25 cellular contexts compared by ENCODE assay signal in genomic region chr1:3707939-3708328, GRCh38. TPM values are rescaled to one million over a fixed set of nuclear protein-coding genes. Genes with fewer than 3 reads are reported as not detected.
DNase-seq lines count a peak whose midpoint lies in the region; TF ChIP-seq lines count a peak whose summit lies in the region.
"Had no signal": no experiment of that assay in that cellular context is flagged by ENCODE, and none has a peak within 500 bp of the region (broad histone marks: within the 10 kb centered on the region; RNA-seq: fewer than 3 reads in every experiment).

No MANE protein-coding gene starts in this region.

- H2AFZ ChIP-seq in mammary epithelial cell (ENCODE audit: low read depth, low read length): peak overlapping the region; percentile 12

- H4K20me1 ChIP-seq in mammary epithelial cell (ENCODE audit: insufficient read depth, low read length): no peaks in the 10 kb centered on the region

- in situ Hi-C loops in mammary epithelial cell (cut with MboI; ENCODE audit: low sequenced_read_pairs in 2 of 2): no loop called here

- WGBS in mammary epithelial cell (ENCODE audit: low coverage, missing lambda C conversion rate): 42% methylated on average over 4 of the region's 11 CpGs

- no peak overlapping the region for H3K4me3 Mint-ChIP-seq in activated naive CD4-positive, alpha-beta T cell treated with anti-CD3 and anti-CD28 coated beads, Interleukin-2, amount 10 ng/mL, durations not matched to agents 7 days and 5 days
- H3K4me3 Mint-ChIP-seq: CD4-positive, alpha-beta memory T cell had no signal

- H3K79me2 ChIP-seq in mammary epithelial cell (ENCODE audit: insufficient read depth, low read length): no peaks in the 10 kb centered on the region

- H3K36me3 ChIP-seq in HUES48 (ENCODE audit: control insufficient read depth, insufficient read depth, low read length) (no peaks in the 10 kb centered on the region), mammary epithelial cell (ENCODE audit: insufficient read depth, low read length) (no peaks in the 10 kb centered on the region), iPS-20b (ENCODE audit: insufficient read depth, low read depth, low read length) (no peaks in the 10 kb centered on the region)

- peak overlapping the region; percentile 71 for H3K4me2 ChIP-seq in mammary epithelial cell (ENCODE audit: insufficient read depth, low read depth, low read length)
- H3K4me2 ChIP-seq: A549, SK-N-SH had no signal

- H3K4me1 Mint-ChIP-seq in activated naive CD4-positive, alpha-beta T cell treated with anti-CD3 and anti-CD28 coated beads, Interleukin-2, amount 10 ng/mL, durations not matched to agents 7 days and 5 days: peaks cover 5% of the 10 kb centered on the region

- DNase-seq in mammary epithelial cell (no peak), NCI-H2227 treated with DMSO at 0.1 percent for 48 hours (lab: John Stamatoyannopoulos, UW) (no peak), NCI-H69 (lab: John Stamatoyannopoulos, UW) (no peak)
- no peak for DNase-seq in activated naive CD4-positive, alpha-beta T cell treated with anti-CD3 and anti-CD28 coated beads, Interleukin-2, amount 10 ng/mL, durations not matched to agents 7 days and 5 days
- DNase-seq: CD4-positive, alpha-beta memory T cell; DMS153; IMR-90; NCI-H1048; NCI-H1436 treated with DMSO at 0.1 percent for 48 hours; NCI-H2081 treated with DMSO at 0.1 percent for 48 hours; NCI-H748 treated with DMSO at 0.1 percent for 48 hours; NK-92 treated with Interleukin-12 subunit alpha and Interleukin-12 subunit beta, amount 100 ng/mL, for 24 hours; SHP77 treated with DMSO at 0.1 percent for 48 hours; SK-N-SH had no signal

- TF ChIP-seq CTCF in mammary epithelial cell (conservative IDR thresholded peaks at IDR 0.05 in 1 of 2, IDR thresholded peaks at IDR 0.05 in 1 of 2; ENCODE audit: extremely low read depth in 1 of 2, insufficient read depth in 1 of 2, low read depth in 1 of 2, low read length in 2 of 2): no peak

- dilution Hi-C loops in mammary epithelial cell (cut with HindIII; ENCODE audit: low sequenced_read_pairs): no loop called here

- H3K4me1 ChIP-seq in HUES48 (ENCODE audit: control insufficient read depth, insufficient read depth, low read length) (peaks cover 15% of the 10 kb centered on the region; the same call in 1 of the 2 replicates), mammary epithelial cell (ENCODE audit: insufficient read depth, low read length) (peaks cover 67% of the 10 kb centered on the region), iPS-20b (ENCODE audit: insufficient read depth, low read length) (peaks cover 7% of the 10 kb centered on the region; the same call in 1 of the 2 replicates)
- H3K4me1 ChIP-seq: A549 had no signal

- H3K27ac ChIP-seq in HUES48 (ENCODE audit: low read depth, low read length) (no peak overlapping the region), mammary epithelial cell (ENCODE audit: insufficient read depth, low read depth, low read length) (no peak overlapping the region), iPS-20b (ENCODE audit: low read length) (no peak overlapping the region), skin epidermis (peak overlapping the region in 9 of 21 experiments; percentile 13 to 84 (median 35))
- H3K27ac ChIP-seq: A549 had no signal

- BruUV-seq in mammary epithelial cell (replicated peaks; lab: Mats Ljungman, UMichigan): no TSS peak

- H3K36me3 Mint-ChIP-seq in activated naive CD4-positive, alpha-beta T cell treated with anti-CD3 and anti-CD28 coated beads, Interleukin-2, amount 10 ng/mL, durations not matched to agents 7 days and 5 days: no peaks in the 10 kb centered on the region
- H3K36me3 Mint-ChIP-seq: CD4-positive, alpha-beta memory T cell had no signal

- H3K9ac ChIP-seq in HUES48 (ENCODE audit: low read depth, low read length) (no peak overlapping the region), mammary epithelial cell (ENCODE audit: insufficient read depth, low read length) (no peak overlapping the region), iPS-20b (ENCODE audit: low read depth, low read length) (no peak overlapping the region)
- H3K9ac ChIP-seq: SK-N-SH had no signal

- H3K27me3 ChIP-seq in HUES48 (ENCODE audit: control insufficient read depth, insufficient read depth, low read length) (peaks cover 3% of the 10 kb centered on the region; the same call in 1 of the 2 replicates), mammary epithelial cell (ENCODE audit: insufficient read depth, low read length) (no peaks in the 10 kb centered on the region), iPS-20b (ENCODE audit: insufficient read depth, low read length) (peaks cover 30% of the 10 kb centered on the region)

- H3K9me3 ChIP-seq in HUES48 (ENCODE audit: control insufficient read depth, insufficient read depth, low read length): no peaks in the 10 kb centered on the region
- H3K9me3 ChIP-seq in mammary epithelial cell (replicated peaks; ENCODE audit: insufficient read depth, low read length): no peaks in the 10 kb centered on the region
- H3K9me3 ChIP-seq in iPS-20b (ENCODE audit: insufficient read depth, low read depth, low read length): no peaks in the 10 kb centered on the region
- H3K9me3 ChIP-seq: A549, SK-N-SH had no signal

- H3K9me3 Mint-ChIP-seq in activated naive CD4-positive, alpha-beta T cell treated with anti-CD3 and anti-CD28 coated beads, Interleukin-2, amount 10 ng/mL, durations not matched to agents 7 days and 5 days: no peaks in the 10 kb centered on the region
- H3K9me3 Mint-ChIP-seq: CD4-positive, alpha-beta memory T cell had no signal

- H3K27ac Mint-ChIP-seq in activated naive CD4-positive, alpha-beta T cell treated with anti-CD3 and anti-CD28 coated beads, Interleukin-2, amount 10 ng/mL, durations not matched to agents 7 days and 5 days: no peak overlapping the region
- H3K27ac Mint-ChIP-seq: CD4-positive, alpha-beta memory T cell had no signal

- peaks cover 38% of the 10 kb centered on the region for H3K27me3 Mint-ChIP-seq in activated naive CD4-positive, alpha-beta T cell treated with anti-CD3 and anti-CD28 coated beads, Interleukin-2, amount 10 ng/mL, durations not matched to agents 7 days and 5 days

- H3K4me3 ChIP-seq in HUES48 (ENCODE audit: low read depth, low read length): 0 out of 2 replicates have a peak overlapping the region, but pooled peaks have one; percentile 2
- peak overlapping the region in 2 of 3 experiments; percentile 37 to 47 for H3K4me3 ChIP-seq in mammary epithelial cell (replicated peaks in 1 of 3; ENCODE audit: insufficient read depth in 1 of 3, low read depth in 2 of 3, low read length in 3 of 3)
- H3K4me3 ChIP-seq in iPS-20b (ENCODE audit: low read length): peak overlapping the region; percentile 56; the same call in 1 of the 2 replicates
- peak overlapping the region; percentile 11 to 46 (median 31) for H3K4me3 ChIP-seq in skin epidermis
- H3K4me3 ChIP-seq: A549, GM12878 had no signal

- intact Hi-C loops in mammary epithelial cell (cut with micrococcal nuclease): no loop called here

- CTCF ChIA-PET in mammary epithelial cell (lab: Charles Lee; ENCODE audit: low non-redundant PET): interaction anchor here (0.8 kb wide), 1 partner anchor 15 kb away, joined by 3 read pairs; no protein-coding TSS in a partner anchor
- CTCF ChIA-PET in activated naive CD4-positive, alpha-beta T cell treated with anti-CD3 and anti-CD28 coated beads, Interleukin-2, amount 10 ng/mL, durations not matched to agents 7 days and 5 days (lab: Charles Lee): no interaction called here

RNA-seq across cellular contexts. Expression of gene CCDC27, which starts 44.3 kb away (rescaled TPM):
- not detected for total RNA-seq in mammary epithelial cell
- polyA plus RNA-seq in mammary epithelial cell: not detected
- not detected for polyA minus RNA-seq in mammary epithelial cell
- total RNA-seq: CD4-positive, alpha-beta memory T cell; GM12878; H4; HT-29; IMR-90; M059J; NCI-H460; OCI-LY7 had no signal
- polyA plus RNA-seq: A549; BJ; CD4-positive, alpha-beta memory T cell; IMR-90; SK-N-SH had no signal

RNA-seq across cellular contexts. Expression of gene TP73, which starts 55.6 kb away (rescaled TPM):
- total RNA-seq in mammary epithelial cell: 1 to 10 TPM; 2.5 to 6.9 TPM
- polyA plus RNA-seq in mammary epithelial cell: 2.5 TPM
- 2.6 TPM for polyA minus RNA-seq in mammary epithelial cell
- total RNA-seq: IMR-90 had no signal
- polyA plus RNA-seq: BJ, IMR-90 had no signal

RNA-seq across cellular contexts. Expression of gene WRAP73, which starts 58.0 kb away (rescaled TPM):
- 10 to 100 TPM in 1 of 2 donors, 1 to 10 TPM in 1; 8.3 to 26.6 TPM for total RNA-seq in mammary epithelial cell
- polyA plus RNA-seq in mammary epithelial cell: 22.0 TPM
- 23.6 TPM for polyA minus RNA-seq in mammary epithelial cell

Comparison
In these comparisons a context has a peak if more than half of its experiments do, and no peak if none do; other contexts are left out.
1. H3K4me3 ChIP-seq: peak in every context shown above with its lines; median percentile 56 in iPS-20b; 42 in mammary epithelial cell; 31 in skin epidermis; 2 in HUES48.